Comparison of ENCODE assay signal across 16 cellular contexts in genomic region chr11:66281001-66281400, GRCh38. TPM values are rescaled to one million over a fixed set of nuclear protein-coding genes. Genes with fewer than 3 reads are reported as not detected.
A peak's percentile ranks its signal among the peaks of the same experiment; 100 is the strongest.
DNase-seq lines count a peak whose midpoint lies in the region; ATAC-seq lines count a peak whose summit lies in the region.
"Had no signal": no experiment of that assay in that cellular context is flagged by ENCODE, and none has a peak within 500 bp of the region (broad histone marks: within the 10 kb centered on the region; RNA-seq: fewer than 3 reads in every experiment).

No MANE protein-coding gene starts in this region.

- no peak overlapping the region for H3K4me3 Mint-ChIP-seq in activated T-cell treated with anti-CD3 and anti-CD28 coated beads, Interleukin-2, amount 50 U/mL, for 72 hours
- peak overlapping the region in 1 of 4 donors; percentile 63 for H3K4me3 Mint-ChIP-seq in IgD-negative memory B cell
- H3K4me3 Mint-ChIP-seq in stimulated activated effector memory CD8-positive, alpha-beta T cell treated with anti-CD3 and anti-CD28 coated beads, Interleukin-12 subunit alpha, Interleukin-12 subunit beta, amount 100 ng/mL, for 72 hours, result no peak overlapping the region

- H3K9me3 Mint-ChIP-seq in activated T-cell treated with anti-CD3 and anti-CD28 coated beads, Interleukin-2, amount 50 U/mL, for 72 hours, result no peaks in the 10 kb centered on the region
- H3K9me3 Mint-ChIP-seq in IgD-negative memory B cell, result no peaks in the 10 kb centered on the region
- no peaks in the 10 kb centered on the region for H3K9me3 Mint-ChIP-seq in stimulated activated effector memory CD8-positive, alpha-beta T cell treated with anti-CD3 and anti-CD28 coated beads, Interleukin-12 subunit alpha, Interleukin-12 subunit beta, amount 100 ng/mL, for 72 hours
- H3K9me3 Mint-ChIP-seq: activated naive CD4-positive, alpha-beta T cell treated with anti-CD3 and anti-CD28 coated beads, Interleukin-2, amount 50 U/mL, for 72 hours had no signal

- H3K4me1 Mint-ChIP-seq in activated T-cell treated with anti-CD3 and anti-CD28 coated beads, Interleukin-2, amount 50 U/mL, for 72 hours (ENCODE audit: low read depth), result peaks cover 24% of the 10 kb centered on the region
- peaks cover 14 to 26% (median 14%) of the 10 kb centered on the region in 3 donors for H3K4me1 Mint-ChIP-seq in IgD-negative memory B cell
- peaks cover 65% of the 10 kb centered on the region for H3K4me1 Mint-ChIP-seq in stimulated activated effector memory CD8-positive, alpha-beta T cell treated with anti-CD3 and anti-CD28 coated beads, Interleukin-12 subunit alpha, Interleukin-12 subunit beta, amount 100 ng/mL, for 72 hours

- H3K27ac Mint-ChIP-seq in activated T-cell treated with anti-CD3 and anti-CD28 coated beads, Interleukin-2, amount 50 U/mL, for 72 hours, result peak overlapping the region; percentile 12
- peak overlapping the region in 2 of 3 donors; percentile 98 to 99 for H3K27ac Mint-ChIP-seq in IgD-negative memory B cell
- peak overlapping the region; percentile 94 for H3K27ac Mint-ChIP-seq in stimulated activated effector memory CD8-positive, alpha-beta T cell treated with anti-CD3 and anti-CD28 coated beads, Interleukin-12 subunit alpha, Interleukin-12 subunit beta, amount 100 ng/mL, for 72 hours

- H3K36me3 Mint-ChIP-seq in activated T-cell treated with anti-CD3 and anti-CD28 coated beads, Interleukin-2, amount 50 U/mL, for 72 hours (ENCODE audit: insufficient read depth in 2 of 2), result peaks cover 0 to 3% of the 10 kb centered on the region in 2 donors
- H3K36me3 Mint-ChIP-seq in IgD-negative memory B cell, result peaks cover 1% of the 10 kb centered on the region
- H3K36me3 Mint-ChIP-seq in stimulated activated effector memory CD8-positive, alpha-beta T cell treated with anti-CD3 and anti-CD28 coated beads, Interleukin-12 subunit alpha, Interleukin-12 subunit beta, amount 100 ng/mL, for 72 hours, result peaks cover 45% of the 10 kb centered on the region
- H3K36me3 Mint-ChIP-seq: activated naive CD4-positive, alpha-beta T cell treated with anti-CD3 and anti-CD28 coated beads, Interleukin-2, amount 50 U/mL, for 72 hours had no signal

- H3K27me3 Mint-ChIP-seq in activated T-cell treated with anti-CD3 and anti-CD28 coated beads, Interleukin-2, amount 50 U/mL, for 72 hours (ENCODE audit: low read depth), result peaks cover 19% of the 10 kb centered on the region
- peaks cover 4% of the 10 kb centered on the region for H3K27me3 Mint-ChIP-seq in IgD-negative memory B cell

- no peak for DNase-seq in activated T-cell treated with anti-CD3 and anti-CD28 coated beads, Interleukin-2, amount 50 U/mL, for 72 hours
- DNase-seq in activated T-cell treated with anti-CD3 and anti-CD28 coated beads for 4 hours, result no peak
- peak; percentile 81 for DNase-seq in islet precursor cell
- no peak for DNase-seq in stimulated activated effector memory CD8-positive, alpha-beta T cell treated with anti-CD3 and anti-CD28 coated beads, Interleukin-12 subunit alpha, Interleukin-12 subunit beta, amount 100 ng/mL, for 72 hours (ENCODE audit: low spot score in 2 of 2)
- DNase-seq in NCI-H82 treated with DMSO at 0.1 percent for 48 hours (lab: John Stamatoyannopoulos, UW; ENCODE audit: unreplicated experiment), result no peak
- DNase-seq in NCI-H2227 (lab: John Stamatoyannopoulos, UW; ENCODE audit: unreplicated experiment), result no peak
- DNase-seq in NOMO-1 treated with dmso at 0.1 percent for 144 hours (lab: John Stamatoyannopoulos, UW; ENCODE audit: unreplicated experiment), result no peak
- DNase-seq: activated CD4-positive, alpha-beta T cell treated with anti-CD3 and anti-CD28 coated beads for 1 hour; GDM1; NCI-H1417 treated with DMSO at 0.1 percent for 48 hours; psoas muscle; stimulated activated naive CD4-positive, alpha-beta T cell treated with Interleukin-2 at 50 U/mL for 16 hours had no signal

- no peak for ATAC-seq in activated T-cell treated with anti-CD3 and anti-CD28 coated beads, Interleukin-2, amount 50 U/mL, for 72 hours (replicated peaks in 1 of 2)
- ATAC-seq in stimulated activated effector memory CD8-positive, alpha-beta T cell treated with anti-CD3 and anti-CD28 coated beads, Interleukin-12 subunit alpha, Interleukin-12 subunit beta, amount 100 ng/mL, for 72 hours, result no peak
- ATAC-seq: activated naive CD4-positive, alpha-beta T cell treated with anti-CD3 and anti-CD28 coated beads, Interleukin-2, amount 50 U/mL, for 72 hours; Right ventricle myocardium inferior had no signal

RNA-seq across cellular contexts. Expression of gene CNIH2, which starts 3.0 kb away (rescaled TPM):
- total RNA-seq in activated T-cell treated with anti-CD3 and anti-CD28 coated beads, Interleukin-2, amount 50 U/mL, for 72 hours, result 1 to 10 TPM; 1.2 to 3.5 TPM
- not detected for polyA plus RNA-seq in IgD-negative memory B cell
- total RNA-seq: bronchial epithelial cell, psoas muscle, Right ventricle myocardium inferior had no signal

RNA-seq across cellular contexts. Expression of gene YIF1A, which starts 7.9 kb away (rescaled TPM):
- total RNA-seq in activated T-cell treated with anti-CD3 and anti-CD28 coated beads, Interleukin-2, amount 50 U/mL, for 72 hours, result 10 to 100 TPM; 42.9 to 50.8 TPM
- 72.5 TPM for polyA plus RNA-seq in IgD-negative memory B cell

RNA-seq across cellular contexts. Expression of gene TMEM151A, which starts 10.7 kb away (rescaled TPM):
- total RNA-seq in activated T-cell treated with anti-CD3 and anti-CD28 coated beads, Interleukin-2, amount 50 U/mL, for 72 hours, result under 1 TPM in 1 of 2 donors, not detected in 1; 0.10 TPM
- polyA plus RNA-seq in IgD-negative memory B cell, result not detected
- total RNA-seq: activated naive CD4-positive, alpha-beta T cell treated with anti-CD3 and anti-CD28 coated beads, Interleukin-2, amount 50 U/mL, for 72 hours; bronchial epithelial cell; psoas muscle had no signal

RNA-seq across cellular contexts. Expression of gene RAB1B, which starts 12.6 kb away (rescaled TPM):
- 100 to 1,000 TPM; 127 to 139 TPM for total RNA-seq in activated T-cell treated with anti-CD3 and anti-CD28 coated beads, Interleukin-2, amount 50 U/mL, for 72 hours
- 14.8 TPM for polyA plus RNA-seq in IgD-negative memory B cell

RNA-seq across cellular contexts. Expression of gene KLC2, which starts 23.5 kb away (rescaled TPM):
- 10 to 100 TPM; 51.9 to 54.8 TPM for total RNA-seq in activated T-cell treated with anti-CD3 and anti-CD28 coated beads, Interleukin-2, amount 50 U/mL, for 72 hours
- 13.6 TPM for polyA plus RNA-seq in IgD-negative memory B cell

Comparison
In these comparisons a context has a peak if more than half of its experiments do, and no peak if none do; other contexts are left out.
1. H3K27ac Mint-ChIP-seq: peak in every context shown above with its lines; median percentile 98 in IgD-negative memory B cell; 94 in stimulated activated effector memory CD8-positive, alpha-beta T cell treated with anti-CD3 and anti-CD28 coated beads, Interleukin-12 subunit alpha, Interleukin-12 subunit beta, amount 100 ng/mL, for 72 hours; 12 in activated T-cell treated with anti-CD3 and anti-CD28 coated beads, Interleukin-2, amount 50 U/mL, for 72 hours.